Comparison of ENCODE assay signal across 17 cellular contexts in genomic region chr7:132456418-132456817, GRCh38.
DNase-seq lines count a peak whose midpoint lies in the region; ATAC-seq, FAIRE-seq and TF ChIP-seq lines count a peak whose summit lies in the region.
"Had no signal": no experiment of that assay in that cellular context is flagged by ENCODE, and none has a peak within 500 bp of the region (broad histone marks: within the 10 kb centered on the region; RNA-seq: fewer than 3 reads in every experiment).

No MANE protein-coding gene starts in this region.

- in situ Hi-C loops in K562 (cut with MboI), result no loop called here

- H4K20me1 ChIP-seq in K562 (replicated peaks; ENCODE audit: control insufficient read depth, insufficient read depth, low read length) (no peaks in the 10 kb centered on the region), PC-3 (ENCODE audit: low read length) (no peaks in the 10 kb centered on the region)

- DNase-seq in DMS79 treated with DMSO at 0.1 percent for 48 hours (lab: John Stamatoyannopoulos, UW) (peak; percentile 34), DMS79 (lab: John Stamatoyannopoulos, UW) (no peak), left ventricle myocardium superior (no peak), Right ventricle myocardium superior (no peak), K562 (ENCODE audit: extremely low read depth in 1 of 4, low spot score in 3 of 4) (peak in 3 of 4 experiments; percentile 17 to 25 (median 20)), mesendoderm (peak; percentile 70), PC-3 (no peak), RWPE1 (ENCODE audit: low spot score) (no peak)
- DNase-seq: C1 segment of cervical spinal cord, Kasumi-1, NCI-H1105 treated with DMSO at 0.1 percent for 48 hours, NCI-H187, NCI-H2171 treated with DMSO at 0.1 percent for 48 hours, NCI-H510A treated with DMSO at 0.1 percent for 48 hours, PC-9 had no signal

- H3K56ac ChIP-seq in mesendoderm (ENCODE audit: low read length), result no peak overlapping the region

- H3F3A ChIP-seq in PC-3 (ENCODE audit: low read length, unreplicated experiment), result no peaks in the 10 kb centered on the region

- CTCF ChIA-PET in K562 (lab: Yijun Ruan, JAX; ENCODE audit: low intra/inter-chr PET ratio), result no interaction called here
- CTCF ChIA-PET in PC-3 (lab: Charles Lee), result no interaction called here
- CTCF ChIA-PET in RWPE1 (lab: Yijun Ruan, JAX), result no interaction called here

- H2BK15ac ChIP-seq in mesendoderm (replicated peaks; ENCODE audit: low read depth), result no peak overlapping the region

- no peak overlapping the region for H2BK5ac ChIP-seq in mesendoderm (ENCODE audit: low read length)

- H3K23ac ChIP-seq in mesendoderm (ENCODE audit: low read length), result no peak overlapping the region

- no peaks in the 10 kb centered on the region for H3K9me2 ChIP-seq in PC-3 (replicated peaks; ENCODE audit: low read length)

- POLR2A ChIA-PET in K562 (lab: Yijun Ruan, JAX), result no interaction called here
- POLR2A ChIA-PET in PC-3 (lab: Charles Lee; ENCODE audit: unreplicated experiment), result no interaction called here
- POLR2A ChIA-PET in RWPE1 (lab: Yijun Ruan, JAX; ENCODE audit: low non-redundant PET), result no interaction called here

- H3K4ac ChIP-seq in mesendoderm (ENCODE audit: low read depth, low read length), result no peak overlapping the region

- no peak overlapping the region for H3K27ac ChIP-seq in K562 (ENCODE audit: extremely low read depth, low read depth, low read length)
- H3K27ac ChIP-seq in mesendoderm (ENCODE audit: low read depth, low read length), result no peak overlapping the region
- no peak overlapping the region for H3K27ac ChIP-seq in PC-3 (ENCODE audit: low read length)
- H3K27ac ChIP-seq in RWPE1, result no peak overlapping the region
- H3K27ac ChIP-seq: 22Rv1, PC-9 had no signal

- H2AFZ ChIP-seq in K562 (ENCODE audit: low read depth, low read length) (no peak overlapping the region), PC-3 (ENCODE audit: low read length) (no peak overlapping the region)
- H2AFZ ChIP-seq: PC-9 had no signal

- no peak overlapping the region for H4K8ac ChIP-seq in mesendoderm (ENCODE audit: low read depth, low read length)

- BruUV-seq in K562 (replicated peaks; lab: Mats Ljungman, UMichigan) (no TSS peak), PC-3 (replicated peaks; lab: Mats Ljungman, UMichigan) (no TSS peak)

- H3K79me2 ChIP-seq in K562 (ENCODE audit: control insufficient read depth, insufficient read depth, low read length), result no peaks in the 10 kb centered on the region
- no peaks in the 10 kb centered on the region for H3K79me2 ChIP-seq in mesendoderm (ENCODE audit: control insufficient read depth, insufficient read depth, low read length)
- no peaks in the 10 kb centered on the region for H3K79me2 ChIP-seq in PC-3 (ENCODE audit: low read length)

- H3K79me1 ChIP-seq in mesendoderm (ENCODE audit: low read length), result no peaks in the 10 kb centered on the region

- H3K27me3 ChIP-seq in K562 (ENCODE audit: control insufficient read depth in 2 of 2, insufficient read depth in 2 of 2, low read length in 2 of 2) (peaks cover 8 to 14% of the 10 kb centered on the region in 2 experiments), mesendoderm (ENCODE audit: insufficient read depth, low read length, poor library complexity) (no peaks in the 10 kb centered on the region), PC-3 (ENCODE audit: low read length) (no peaks in the 10 kb centered on the region)

- H3K4me3 ChIP-seq in K562, result no peak overlapping the region
- no peak overlapping the region for H3K4me3 ChIP-seq in mesendoderm (ENCODE audit: low read length)
- no peak overlapping the region for H3K4me3 ChIP-seq in PC-3 (ENCODE audit: low read length)
- H3K4me3 ChIP-seq: PC-9 had no signal

- TF ChIP-seq EP300 in K562 (IDR thresholded peaks at IDR 0.05; ENCODE audit: low read length), result no peak

- no peak overlapping the region for H3K18ac ChIP-seq in mesendoderm (ENCODE audit: low read length)

- FAIRE-seq in K562 (lab: Jason Lieb, UNC), result no peak
- FAIRE-seq: H54 had no signal

- WGBS in K562 (ENCODE audit: insufficient coverage, low coverage, missing lambda C conversion rate), result 4% methylated on average over 7 of the region's 7 CpGs
- no CpG with 5 or more reads among the region's 7 CpGs for WGBS in mesendoderm (ENCODE audit: extremely low coverage, insufficient coverage, low lambda C conversion rate)

- no peak overlapping the region for H4K5ac ChIP-seq in mesendoderm (ENCODE audit: low read length)

- no peaks in the 10 kb centered on the region for H3K4me1 ChIP-seq in K562 (replicated peaks in 1 of 2; ENCODE audit: control insufficient read depth in 2 of 2, insufficient read depth in 2 of 2, low read length in 2 of 2)
- H3K4me1 ChIP-seq in mesendoderm (ENCODE audit: control insufficient read depth, low read depth, low read length), result peaks cover 4% of the 10 kb centered on the region
- no peaks in the 10 kb centered on the region for H3K4me1 ChIP-seq in PC-3 (ENCODE audit: insufficient read depth, low read length)

- H3K9ac ChIP-seq in K562 (ENCODE audit: insufficient read depth in 1 of 2, low read depth in 2 of 2, low read length in 2 of 2) (no peak overlapping the region), mesendoderm (ENCODE audit: low read length) (no peak overlapping the region), PC-3 (ENCODE audit: low read length) (no peak overlapping the region)

- intact Hi-C loops in left ventricle myocardium superior (cut with micrococcal nuclease), result no loop called here
- intact Hi-C loops in Right ventricle myocardium superior (cut with DNase I), result no loop called here
- intact Hi-C loops in K562 (cut with micrococcal nuclease), result no loop called here
- intact Hi-C loops in PC-3 (cut with micrococcal nuclease), result no loop called here

- no peak overlapping the region for H3K4me2 ChIP-seq in K562 (ENCODE audit: insufficient read depth, low read length)
- H3K4me2 ChIP-seq in mesendoderm (ENCODE audit: low read length), result no peak overlapping the region
- H3K4me2 ChIP-seq in PC-3 (ENCODE audit: low read length), result no peak overlapping the region
- H3K4me2 ChIP-seq: PC-9 had no signal

- no peak for TF ChIP-seq RAD21 in K562 (CRISPR knock-in tag; conservative IDR thresholded peaks at IDR 0.05 in 1 of 2, IDR thresholded peaks at IDR 0.05 in 1 of 2)

- no peak overlapping the region for H2AK5ac ChIP-seq in mesendoderm (ENCODE audit: low read length)

- TF ChIP-seq CTCF in K562 (IDR thresholded peaks at IDR 0.05 in 2 of 3, conservative IDR thresholded peaks at IDR 0.05 in 1 of 3; ENCODE audit: insufficient read depth in 2 of 3, low read depth in 1 of 3, low read length in 3 of 3) (no peak), PC-3 (conservative IDR thresholded peaks at IDR 0.05; ENCODE audit: low read depth, low read length) (no peak), RWPE1 (conservative IDR thresholded peaks at IDR 0.05; ENCODE audit: low read depth) (no peak)

- no peak for TF ChIP-seq POLR2A in K562 (conservative IDR thresholded peaks at IDR 0.05)

- no peaks in the 10 kb centered on the region for H3K9me1 ChIP-seq in K562 (ENCODE audit: control insufficient read depth, insufficient read depth, low read length)

- H2BK120ac ChIP-seq in mesendoderm (ENCODE audit: low read depth, low read length), result no peak overlapping the region

- ATAC-seq in left ventricle myocardium superior (peak; percentile 38), Right ventricle myocardium superior (ENCODE audit: poor library complexity) (no peak), K562 (no peak; the same call in 2 of the 3 replicates), PC-3 (no peak)

- H3K36me3 ChIP-seq in K562 (ENCODE audit: control insufficient read depth, insufficient read depth, low read length) (no peaks in the 10 kb centered on the region), mesendoderm (ENCODE audit: control insufficient read depth, insufficient read depth, low read length) (no peaks in the 10 kb centered on the region), PC-3 (ENCODE audit: low read depth, low read length) (no peaks in the 10 kb centered on the region)

- H3K9me3 ChIP-seq in K562 (replicated peaks; ENCODE audit: control insufficient read depth, insufficient read depth, low read depth, low read length), result no peaks in the 10 kb centered on the region
- no peaks in the 10 kb centered on the region for H3K9me3 ChIP-seq in PC-3 (ENCODE audit: low read length)

TF ChIP-seq in K562, 482 proteins besides CTCF, POLR2A, EP300 and RAD21 (continues in another document):
- TF ChIP-seq SRSF1 (IDR thresholded peaks at IDR 0.05; ENCODE audit: low read depth, low read length), result no peak
- no peak for TF ChIP-seq REST (CRISPR knock-in tag; IDR thresholded peaks at IDR 0.05; ENCODE audit: low read depth)
- TF ChIP-seq NR3C1 (CRISPR knock-in tag; IDR thresholded peaks at IDR 0.05), result no peak
- TF ChIP-seq CBFA2T3 (IDR thresholded peaks at IDR 0.05), result 0 out of 2 replicates have a peak, but pooled peaks have one; percentile 16
- no peak for TF ChIP-seq POLR2H (tag; IDR thresholded peaks at IDR 0.05; ENCODE audit: low read depth)
- TF ChIP-seq ZNF717 (CRISPR knock-in tag; IDR thresholded peaks at IDR 0.05), result no peak
- TF ChIP-seq ZNF830 (CRISPR knock-in tag; IDR thresholded peaks at IDR 0.05), result no peak
- no peak for TF ChIP-seq TAF15 (IDR thresholded peaks at IDR 0.05; ENCODE audit: low read depth, low read length)
- no peak for TF ChIP-seq SAFB (IDR thresholded peaks at IDR 0.05; ENCODE audit: borderline replicate concordance, low read depth, low read length)
- TF ChIP-seq ASH1L (IDR thresholded peaks at IDR 0.05; ENCODE audit: borderline replicate concordance, low read depth, partially characterized antibody), result no peak

Comparison
In these comparisons a context has a peak if more than half of its experiments do, and no peak if none do; other contexts are left out.
1. DNase-seq: peak in DMS79 treated with DMSO at 0.1 percent for 48 hours (single experiment), K562 (3 of 4) and mesendoderm (single experiment); none in DMS79 (single experiment), left ventricle myocardium superior (single experiment), Right ventricle myocardium superior (single experiment), PC-3 (single experiment) and RWPE1 (single experiment).